9 cellular contexts compared by ENCODE assay signal in genomic region chrX:103120748-103121147, GRCh38. TPM values are rescaled to one million over a fixed set of nuclear protein-coding genes. Genes with fewer than 3 reads are reported as not detected.
"Had no signal": no experiment of that assay in that cellular context is flagged by ENCODE, and none has a peak within 500 bp of the region (broad histone marks: within the 10 kb centered on the region; RNA-seq: fewer than 3 reads in every experiment).

No MANE protein-coding gene starts in this region.

- DNase-seq: GDM1, GF-D8 had no signal

- H3K4me3 ChIP-seq: GM12878 had no signal

- ATAC-seq: GM12878 had no signal

- FAIRE-seq: G401.6, GM12878, GM12891, GM12892, GM18507, GM19239 had no signal

RNA-seq across cellular contexts. Expression of gene NXF3, which starts 27.8 kb away (rescaled TPM):
- total RNA-seq: G401, GM12878 had no signal

RNA-seq across cellular contexts. Expression of gene BEX1, which starts 56.8 kb away (rescaled TPM):
- total RNA-seq: GM12878 had no signal
